3 cellular contexts compared by ENCODE assay signal in the genomic region with DNA sequence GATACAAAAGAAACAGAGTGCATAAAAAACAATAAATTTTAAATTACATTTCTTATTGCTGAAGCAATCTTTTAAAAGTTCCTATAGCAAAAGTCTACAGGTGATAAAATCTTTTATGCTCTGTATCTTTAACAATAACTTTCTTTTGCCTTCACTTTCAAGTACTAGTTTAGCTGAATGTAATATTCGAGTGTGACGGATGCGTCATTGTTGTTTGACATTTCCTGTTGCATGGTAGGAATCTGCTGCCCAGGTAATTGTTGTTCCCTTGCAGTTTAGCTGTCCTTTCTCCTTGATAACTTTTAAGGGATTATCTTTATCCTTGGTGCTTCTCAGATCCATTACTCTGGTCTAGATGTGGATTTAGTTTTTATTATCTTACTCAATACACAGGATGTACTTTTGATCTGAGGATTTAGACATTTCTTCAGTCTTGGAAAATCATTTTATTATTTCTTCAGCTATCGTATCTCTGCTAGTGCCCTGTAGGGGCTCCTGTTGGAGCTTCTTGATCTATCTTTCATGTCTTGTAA.
TF ChIP-seq lines count a peak whose summit lies in the region.

No MANE protein-coding gene starts in this region.

TF ChIP-seq in GM12891, 5 proteins besides CTCF, POLR2A, EP300 and RAD21:
- no peak for TF ChIP-seq POU2F2 (IDR thresholded peaks at IDR 0.05; ENCODE audit: low read depth, low read length)
- TF ChIP-seq SPI1 (IDR thresholded peaks at IDR 0.05; ENCODE audit: low read depth, low read length) = no peak
- no peak for TF ChIP-seq PAX5 (IDR thresholded peaks at IDR 0.05; ENCODE audit: insufficient read depth, low read length, severe bottlenecking)
- no peak for TF ChIP-seq POLR2AphosphoS5 (IDR thresholded peaks at IDR 0.05; ENCODE audit: low read depth, low read length)
- no peak for TF ChIP-seq TAF1 (IDR thresholded peaks at IDR 0.05; ENCODE audit: low read depth, low read length)

TF ChIP-seq in HEK293, 187 proteins besides CTCF, POLR2A, EP300 and RAD21:
- TF ChIP-seq ZIC2 (tag by site-specific recombination; IDR thresholded peaks at IDR 0.05) (no peak), FEZF1 (tag by site-specific recombination; IDR thresholded peaks at IDR 0.05) (no peak), ZBTB17 (tag by site-specific recombination; IDR thresholded peaks at IDR 0.05) (peak; percentile 87), EGR2 (tag by site-specific recombination; IDR thresholded peaks at IDR 0.05; ENCODE audit: low read depth) (no peak), ZSCAN16 (tag by site-specific recombination; IDR thresholded peaks at IDR 0.05) (no peak), ZSCAN23 (tag by site-specific recombination; IDR thresholded peaks at IDR 0.05) (no peak), ZNF138 (tag by site-specific recombination; IDR thresholded peaks at IDR 0.05; ENCODE audit: borderline replicate concordance) (no peak)
- TF ChIP-seq, protein P1, sequence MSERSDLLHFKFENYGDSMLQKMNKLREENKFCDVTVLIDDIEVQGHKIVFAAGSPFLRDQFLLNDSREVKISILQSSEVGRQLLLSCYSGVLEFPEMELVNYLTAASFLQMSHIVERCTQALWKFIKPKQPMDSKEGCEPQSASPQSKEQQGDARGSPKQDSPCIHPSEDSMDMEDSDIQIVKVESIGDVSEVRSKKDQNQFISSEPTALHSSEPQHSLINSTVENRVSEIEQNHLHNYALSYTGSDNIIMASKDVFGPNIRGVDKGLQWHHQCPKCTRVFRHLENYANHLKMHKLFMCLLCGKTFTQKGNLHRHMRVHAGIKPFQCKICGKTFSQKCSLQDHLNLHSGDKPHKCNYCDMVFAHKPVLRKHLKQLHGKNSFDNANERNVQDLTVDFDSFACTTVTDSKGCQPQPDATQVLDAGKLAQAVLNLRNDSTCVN (tag by site-specific recombination; optimal IDR thresholded peaks at IDR 0.05) = no peak

TF ChIP-seq in GM12878, 131 proteins besides CTCF, POLR2A, EP300 and RAD21:
- TF ChIP-seq SREBF1 (IDR thresholded peaks at IDR 0.05; ENCODE audit: low read length) = no peak
- TF ChIP-seq SMAD1 (IDR thresholded peaks at IDR 0.05; ENCODE audit: low read depth, partially characterized antibody) = no peak
- 0 out of 2 replicates have a peak, but pooled peaks have one; percentile 6 for TF ChIP-seq JUNB (IDR thresholded peaks at IDR 0.05)
- no peak for TF ChIP-seq RBBP5 (conservative IDR thresholded peaks at IDR 0.05)
- no peak for TF ChIP-seq PAX5 (IDR thresholded peaks at IDR 0.05; ENCODE audit: borderline replicate concordance, low read depth, low read length)
- no peak for TF ChIP-seq CHD4 (IDR thresholded peaks at IDR 0.05)
- 0 out of 2 replicates have a peak, but pooled peaks have one; percentile 18 for TF ChIP-seq CREB1 (IDR thresholded peaks at IDR 0.05; ENCODE audit: low read depth)
- TF ChIP-seq RELA (IDR thresholded peaks at IDR 0.05; ENCODE audit: borderline replicate concordance, partially characterized antibody) = no peak
- TF ChIP-seq, protein P2, sequence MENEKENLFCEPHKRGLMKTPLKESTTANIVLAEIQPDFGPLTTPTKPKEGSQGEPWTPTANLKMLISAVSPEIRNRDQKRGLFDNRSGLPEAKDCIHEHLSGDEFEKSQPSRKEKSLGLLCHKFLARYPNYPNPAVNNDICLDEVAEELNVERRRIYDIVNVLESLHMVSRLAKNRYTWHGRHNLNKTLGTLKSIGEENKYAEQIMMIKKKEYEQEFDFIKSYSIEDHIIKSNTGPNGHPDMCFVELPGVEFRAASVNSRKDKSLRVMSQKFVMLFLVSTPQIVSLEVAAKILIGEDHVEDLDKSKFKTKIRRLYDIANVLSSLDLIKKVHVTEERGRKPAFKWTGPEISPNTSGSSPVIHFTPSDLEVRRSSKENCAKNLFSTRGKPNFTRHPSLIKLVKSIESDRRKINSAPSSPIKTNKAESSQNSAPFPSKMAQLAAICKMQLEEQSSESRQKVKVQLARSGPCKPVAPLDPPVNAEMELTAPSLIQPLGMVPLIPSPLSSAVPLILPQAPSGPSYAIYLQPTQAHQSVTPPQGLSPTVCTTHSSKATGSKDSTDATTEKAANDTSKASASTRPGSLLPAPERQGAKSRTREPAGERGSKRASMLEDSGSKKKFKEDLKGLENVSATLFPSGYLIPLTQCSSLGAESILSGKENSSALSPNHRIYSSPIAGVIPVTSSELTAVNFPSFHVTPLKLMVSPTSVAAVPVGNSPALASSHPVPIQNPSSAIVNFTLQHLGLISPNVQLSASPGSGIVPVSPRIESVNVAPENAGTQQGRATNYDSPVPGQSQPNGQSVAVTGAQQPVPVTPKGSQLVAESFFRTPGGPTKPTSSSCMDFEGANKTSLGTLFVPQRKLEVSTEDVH (IDR thresholded peaks at IDR 0.05; ENCODE audit: low read depth, partially characterized antibody) = no peak
- TF ChIP-seq, protein P3, sequence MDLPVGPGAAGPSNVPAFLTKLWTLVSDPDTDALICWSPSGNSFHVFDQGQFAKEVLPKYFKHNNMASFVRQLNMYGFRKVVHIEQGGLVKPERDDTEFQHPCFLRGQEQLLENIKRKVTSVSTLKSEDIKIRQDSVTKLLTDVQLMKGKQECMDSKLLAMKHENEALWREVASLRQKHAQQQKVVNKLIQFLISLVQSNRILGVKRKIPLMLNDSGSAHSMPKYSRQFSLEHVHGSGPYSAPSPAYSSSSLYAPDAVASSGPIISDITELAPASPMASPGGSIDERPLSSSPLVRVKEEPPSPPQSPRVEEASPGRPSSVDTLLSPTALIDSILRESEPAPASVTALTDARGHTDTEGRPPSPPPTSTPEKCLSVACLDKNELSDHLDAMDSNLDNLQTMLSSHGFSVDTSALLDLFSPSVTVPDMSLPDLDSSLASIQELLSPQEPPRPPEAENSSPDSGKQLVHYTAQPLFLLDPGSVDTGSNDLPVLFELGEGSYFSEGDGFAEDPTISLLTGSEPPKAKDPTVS (IDR thresholded peaks at IDR 0.05; ENCODE audit: low read depth, low read length) = no peak
- TF ChIP-seq SP1 (IDR thresholded peaks at IDR 0.05; ENCODE audit: low read depth, low read length) = no peak
- TF ChIP-seq, protein P4, sequence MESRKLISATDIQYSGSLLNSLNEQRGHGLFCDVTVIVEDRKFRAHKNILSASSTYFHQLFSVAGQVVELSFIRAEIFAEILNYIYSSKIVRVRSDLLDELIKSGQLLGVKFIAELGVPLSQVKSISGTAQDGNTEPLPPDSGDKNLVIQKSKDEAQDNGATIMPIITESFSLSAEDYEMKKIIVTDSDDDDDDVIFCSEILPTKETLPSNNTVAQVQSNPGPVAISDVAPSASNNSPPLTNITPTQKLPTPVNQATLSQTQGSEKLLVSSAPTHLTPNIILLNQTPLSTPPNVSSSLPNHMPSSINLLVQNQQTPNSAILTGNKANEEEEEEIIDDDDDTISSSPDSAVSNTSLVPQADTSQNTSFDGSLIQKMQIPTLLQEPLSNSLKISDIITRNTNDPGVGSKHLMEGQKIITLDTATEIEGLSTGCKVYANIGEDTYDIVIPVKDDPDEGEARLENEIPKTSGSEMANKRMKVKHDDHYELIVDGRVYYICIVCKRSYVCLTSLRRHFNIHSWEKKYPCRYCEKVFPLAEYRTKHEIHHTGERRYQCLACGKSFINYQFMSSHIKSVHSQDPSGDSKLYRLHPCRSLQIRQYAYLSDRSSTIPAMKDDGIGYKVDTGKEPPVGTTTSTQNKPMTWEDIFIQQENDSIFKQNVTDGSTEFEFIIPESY (IDR thresholded peaks at IDR 0.05) = no peak
- TF ChIP-seq SRF (IDR thresholded peaks at IDR 0.05; ENCODE audit: low read depth in 2 of 2, low read length in 2 of 2) = no peak
- TF ChIP-seq, protein P5, sequence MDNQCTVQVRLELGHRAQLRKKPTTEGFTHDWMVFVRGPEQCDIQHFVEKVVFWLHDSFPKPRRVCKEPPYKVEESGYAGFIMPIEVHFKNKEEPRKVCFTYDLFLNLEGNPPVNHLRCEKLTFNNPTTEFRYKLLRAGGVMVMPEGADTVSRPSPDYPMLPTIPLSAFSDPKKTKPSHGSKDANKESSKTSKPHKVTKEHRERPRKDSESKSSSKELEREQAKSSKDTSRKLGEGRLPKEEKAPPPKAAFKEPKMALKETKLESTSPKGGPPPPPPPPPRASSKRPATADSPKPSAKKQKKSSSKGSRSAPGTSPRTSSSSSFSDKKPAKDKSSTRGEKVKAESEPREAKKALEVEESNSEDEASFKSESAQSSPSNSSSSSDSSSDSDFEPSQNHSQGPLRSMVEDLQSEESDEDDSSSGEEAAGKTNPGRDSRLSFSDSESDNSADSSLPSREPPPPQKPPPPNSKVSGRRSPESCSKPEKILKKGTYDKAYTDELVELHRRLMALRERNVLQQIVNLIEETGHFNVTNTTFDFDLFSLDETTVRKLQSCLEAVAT (IDR thresholded peaks at IDR 0.05) = no peak
- TF ChIP-seq BHLHE40 (IDR thresholded peaks at IDR 0.05; ENCODE audit: borderline replicate concordance in 1 of 2, low read depth in 2 of 2, low read length in 1 of 2) = no peak
- TF ChIP-seq, protein P6, sequence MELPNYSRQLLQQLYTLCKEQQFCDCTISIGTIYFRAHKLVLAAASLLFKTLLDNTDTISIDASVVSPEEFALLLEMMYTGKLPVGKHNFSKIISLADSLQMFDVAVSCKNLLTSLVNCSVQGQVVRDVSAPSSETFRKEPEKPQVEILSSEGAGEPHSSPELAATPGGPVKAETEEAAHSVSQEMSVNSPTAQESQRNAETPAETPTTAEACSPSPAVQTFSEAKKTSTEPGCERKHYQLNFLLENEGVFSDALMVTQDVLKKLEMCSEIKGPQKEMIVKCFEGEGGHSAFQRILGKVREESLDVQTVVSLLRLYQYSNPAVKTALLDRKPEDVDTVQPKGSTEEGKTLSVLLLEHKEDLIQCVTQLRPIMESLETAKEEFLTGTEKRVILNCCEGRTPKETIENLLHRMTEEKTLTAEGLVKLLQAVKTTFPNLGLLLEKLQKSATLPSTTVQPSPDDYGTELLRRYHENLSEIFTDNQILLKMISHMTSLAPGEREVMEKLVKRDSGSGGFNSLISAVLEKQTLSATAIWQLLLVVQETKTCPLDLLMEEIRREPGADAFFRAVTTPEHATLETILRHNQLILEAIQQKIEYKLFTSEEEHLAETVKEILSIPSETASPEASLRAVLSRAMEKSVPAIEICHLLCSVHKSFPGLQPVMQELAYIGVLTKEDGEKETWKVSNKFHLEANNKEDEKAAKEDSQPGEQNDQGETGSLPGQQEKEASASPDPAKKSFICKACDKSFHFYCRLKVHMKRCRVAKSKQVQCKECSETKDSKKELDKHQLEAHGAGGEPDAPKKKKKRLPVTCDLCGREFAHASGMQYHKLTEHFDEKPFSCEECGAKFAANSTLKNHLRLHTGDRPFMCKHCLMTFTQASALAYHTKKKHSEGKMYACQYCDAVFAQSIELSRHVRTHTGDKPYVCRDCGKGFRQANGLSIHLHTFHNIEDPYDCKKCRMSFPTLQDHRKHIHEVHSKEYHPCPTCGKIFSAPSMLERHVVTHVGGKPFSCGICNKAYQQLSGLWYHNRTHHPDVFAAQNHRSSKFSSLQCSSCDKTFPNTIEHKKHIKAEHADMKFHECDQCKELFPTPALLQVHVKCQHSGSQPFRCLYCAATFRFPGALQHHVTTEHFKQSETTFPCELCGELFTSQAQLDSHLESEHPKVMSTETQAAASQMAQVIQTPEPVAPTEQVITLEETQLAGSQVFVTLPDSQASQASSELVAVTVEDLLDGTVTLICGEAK (IDR thresholded peaks at IDR 0.05; ENCODE audit: borderline replicate concordance) = no peak
- 0 out of 2 replicates have a peak, but pooled peaks have one; percentile 15 for TF ChIP-seq CREM (IDR thresholded peaks at IDR 0.05; ENCODE audit: low read depth)
- TF ChIP-seq, protein P7, sequence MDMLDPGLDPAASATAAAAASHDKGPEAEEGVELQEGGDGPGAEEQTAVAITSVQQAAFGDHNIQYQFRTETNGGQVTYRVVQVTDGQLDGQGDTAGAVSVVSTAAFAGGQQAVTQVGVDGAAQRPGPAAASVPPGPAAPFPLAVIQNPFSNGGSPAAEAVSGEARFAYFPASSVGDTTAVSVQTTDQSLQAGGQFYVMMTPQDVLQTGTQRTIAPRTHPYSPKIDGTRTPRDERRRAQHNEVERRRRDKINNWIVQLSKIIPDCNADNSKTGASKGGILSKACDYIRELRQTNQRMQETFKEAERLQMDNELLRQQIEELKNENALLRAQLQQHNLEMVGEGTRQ (IDR thresholded peaks at IDR 0.05; ENCODE audit: borderline replicate concordance, low read depth, low read length) = no peak
